Comparison of ENCODE assay signal across 1 cellular context in the genomic region with DNA sequence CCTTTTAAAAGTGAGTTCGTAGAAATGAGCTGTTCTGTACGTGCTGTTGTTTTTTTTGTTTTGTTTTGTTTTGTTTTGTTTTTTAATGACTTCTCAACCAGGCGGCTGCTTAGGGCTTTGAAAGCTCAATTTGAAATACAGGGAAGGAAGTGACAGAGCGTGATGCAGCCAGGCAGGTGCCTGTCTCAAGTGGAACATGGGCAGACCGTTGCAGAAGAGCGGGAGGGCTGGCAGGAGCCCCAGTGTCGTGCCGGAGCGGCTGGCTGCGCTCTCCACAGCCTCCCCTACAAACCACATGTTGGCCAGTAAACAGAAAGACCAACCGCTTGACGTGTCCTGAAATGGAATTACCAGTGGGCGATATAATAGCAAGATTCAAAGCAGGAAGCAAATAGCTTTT.
TF ChIP-seq lines count a peak whose summit lies in the region.

No MANE protein-coding gene starts in this region.

TF ChIP-seq in IMR-90, 13 proteins besides CTCF, POLR2A, EP300 and RAD21 (continued from another document):
- TF ChIP-seq, protein P1, sequence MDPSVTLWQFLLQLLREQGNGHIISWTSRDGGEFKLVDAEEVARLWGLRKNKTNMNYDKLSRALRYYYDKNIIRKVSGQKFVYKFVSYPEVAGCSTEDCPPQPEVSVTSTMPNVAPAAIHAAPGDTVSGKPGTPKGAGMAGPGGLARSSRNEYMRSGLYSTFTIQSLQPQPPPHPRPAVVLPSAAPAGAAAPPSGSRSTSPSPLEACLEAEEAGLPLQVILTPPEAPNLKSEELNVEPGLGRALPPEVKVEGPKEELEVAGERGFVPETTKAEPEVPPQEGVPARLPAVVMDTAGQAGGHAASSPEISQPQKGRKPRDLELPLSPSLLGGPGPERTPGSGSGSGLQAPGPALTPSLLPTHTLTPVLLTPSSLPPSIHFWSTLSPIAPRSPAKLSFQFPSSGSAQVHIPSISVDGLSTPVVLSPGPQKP (IDR thresholded peaks at IDR 0.05; ENCODE audit: borderline replicate concordance, low read depth, low read length): no peak
- TF ChIP-seq MAFK (IDR thresholded peaks at IDR 0.05; ENCODE audit: low read depth, low read length): no peak
- no peak for TF ChIP-seq MXI1 (IDR thresholded peaks at IDR 0.05; ENCODE audit: borderline replicate concordance, low read depth, low read length)
- no peak for TF ChIP-seq RFX5 (IDR thresholded peaks at IDR 0.05; ENCODE audit: low read depth, low read length)
